Comparison of ENCODE assay signal across 1 cellular context in genomic region chr14:52553002-52553670, GRCh38.
TF ChIP-seq lines count a peak whose summit lies in the region.

No MANE protein-coding gene starts in this region.

TF ChIP-seq in GM12878, 131 proteins besides CTCF, POLR2A, EP300 and RAD21:
- TF ChIP-seq HDGF (IDR thresholded peaks at IDR 0.05) (0 out of 2 replicates have a peak, but pooled peaks have one; percentile 39), ZBED1 (IDR thresholded peaks at IDR 0.05; ENCODE audit: borderline replicate concordance) (no peak), LARP7 (IDR thresholded peaks at IDR 0.05) (peak; percentile 51; the same call in 1 of the 2 replicates), IKZF1 (conservative IDR thresholded peaks at IDR 0.05) (peak; percentile 91), POLR2AphosphoS5 (IDR thresholded peaks at IDR 0.05; ENCODE audit: low read length) (no peak), NKRF (conservative IDR thresholded peaks at IDR 0.05) (peak; percentile 50), EGR1 (IDR thresholded peaks at IDR 0.05; ENCODE audit: borderline replicate concordance in 1 of 2, low read depth in 2 of 2, low read length in 2 of 2) (peak in 1 of 2 experiments; percentile 93; a peak in 2 of 3 replicates), GATAD2B (conservative IDR thresholded peaks at IDR 0.05; ENCODE audit: low read depth) (0 out of 2 replicates have a peak, but pooled peaks have one; percentile 58)
